ENCODE assay signal across 8 cellular contexts in genomic region chr18:24600076-24600654, GRCh38.
DNase-seq lines count a peak whose midpoint lies in the region; ATAC-seq, FAIRE-seq and TF ChIP-seq lines count a peak whose summit lies in the region.

No MANE protein-coding gene starts in this region.

- H3K4me1 ChIP-seq in astrocyte (ENCODE audit: insufficient read depth, low read length): no peaks in the 10 kb centered on the region
- no peaks in the 10 kb centered on the region for H3K4me1 ChIP-seq in upper lobe of left lung

- peaks cover 12% of the 10 kb centered on the region for H3K27me3 Mint-ChIP-seq in astrocyte (ENCODE audit: low read depth, unreplicated experiment)

- H3K4me2 ChIP-seq in astrocyte (ENCODE audit: low read length): no peak overlapping the region

- H2AFZ ChIP-seq in astrocyte (ENCODE audit: low read depth, low read length): no peak overlapping the region

- H3K79me2 ChIP-seq in astrocyte (ENCODE audit: insufficient read depth, low read length): no peaks in the 10 kb centered on the region

- FAIRE-seq in GM12891 (lab: Jason Lieb, UNC) (no peak), astrocyte (lab: Jason Lieb, UNC) (peak; percentile 56), islet of Langerhans (lab: Jason Lieb, UNC) (peak; percentile 96)

- H4K20me1 ChIP-seq in astrocyte (ENCODE audit: insufficient read depth, low read length): no peaks in the 10 kb centered on the region

- TF ChIP-seq POLR2A in GM12891 (IDR thresholded peaks at IDR 0.05; ENCODE audit: low read depth, low read length): no peak
- TF ChIP-seq POLR2A in upper lobe of left lung (IDR thresholded peaks at IDR 0.05): no peak

- ATAC-seq in upper lobe of left lung (ENCODE audit: low FRiP score in 2 of 2) (peak in 1 of 2 donors; percentile 66), HG02763 (IDR thresholded peaks at IDR 0.05; ENCODE audit: unreplicated experiment) (no peak), HG03135 (IDR thresholded peaks at IDR 0.05; ENCODE audit: unreplicated experiment) (no peak)

- no peaks in the 10 kb centered on the region for H3K9me3 Mint-ChIP-seq in astrocyte (ENCODE audit: unreplicated experiment)

- 27 to 29% methylated on average over 6 of the region's 6 CpGs for WGBS in upper lobe of left lung, 2 donors

- no peaks in the 10 kb centered on the region for H3K36me3 ChIP-seq in astrocyte (ENCODE audit: insufficient read depth, low read length)
- no peaks in the 10 kb centered on the region for H3K36me3 ChIP-seq in upper lobe of left lung

- no peaks in the 10 kb centered on the region for H3K9me3 ChIP-seq in astrocyte (ENCODE audit: insufficient read depth, low read depth, low read length)
- no peaks in the 10 kb centered on the region for H3K9me3 ChIP-seq in upper lobe of left lung

- TF ChIP-seq EP300 in upper lobe of left lung (IDR thresholded peaks at IDR 0.05): no peak

- no peak overlapping the region for H3K4me3 Mint-ChIP-seq in astrocyte (ENCODE audit: unreplicated experiment)

- H3K4me3 ChIP-seq in AG09309 (ENCODE audit: control insufficient read depth, low read depth, low read length) (no peak overlapping the region), astrocyte (ENCODE audit: insufficient read depth, low read depth, low read length) (no peak overlapping the region), upper lobe of left lung (no peak overlapping the region)

- no peaks in the 10 kb centered on the region for H3K4me1 Mint-ChIP-seq in astrocyte (ENCODE audit: low read depth, unreplicated experiment)

- no peak overlapping the region for H3K9ac ChIP-seq in astrocyte (ENCODE audit: low read length)

- H3K27me3 ChIP-seq in astrocyte (ENCODE audit: insufficient read depth, low read length): no peaks in the 10 kb centered on the region
- no peaks in the 10 kb centered on the region for H3K27me3 ChIP-seq in upper lobe of left lung

- H3K36me3 Mint-ChIP-seq in astrocyte (ENCODE audit: low read depth, unreplicated experiment): no peaks in the 10 kb centered on the region

- TF ChIP-seq CTCF in AG09309 (IDR thresholded peaks at IDR 0.05; ENCODE audit: control insufficient read depth, insufficient read depth, low read depth, low read length, missing control alignments) (peak; percentile 50), astrocyte (IDR thresholded peaks at IDR 0.05; ENCODE audit: insufficient read depth, low read depth, low read length) (peak; percentile 63), upper lobe of left lung (IDR thresholded peaks at IDR 0.05) (peak; percentile 14 to 54 (median 30))

- peak; percentile 21 for DNase-seq in AG09309 (ENCODE audit: low read depth)
- DNase-seq in GM12891 (ENCODE audit: insufficient read length, low spot score): peak; percentile 11
- peak; percentile 58 for DNase-seq in NCI-H2107 treated with DMSO at 0.1 percent for 48 hours (lab: John Stamatoyannopoulos, UW; ENCODE audit: unreplicated experiment)
- DNase-seq in astrocyte (ENCODE audit: low read depth): peak; percentile 36
- no peak for DNase-seq in upper lobe of left lung

- H3K27ac ChIP-seq in astrocyte (ENCODE audit: low read depth, low read length) (no peak overlapping the region), upper lobe of left lung (no peak overlapping the region)

- H3K27ac Mint-ChIP-seq in astrocyte (ENCODE audit: unreplicated experiment): no peak overlapping the region

TF ChIP-seq in GM12891, 5 proteins besides CTCF, POLR2A, EP300 and RAD21:
- TF ChIP-seq POLR2AphosphoS5 (IDR thresholded peaks at IDR 0.05; ENCODE audit: low read depth, low read length) (no peak), POU2F2 (IDR thresholded peaks at IDR 0.05; ENCODE audit: low read depth, low read length) (no peak), SPI1 (IDR thresholded peaks at IDR 0.05; ENCODE audit: low read depth, low read length) (no peak), TAF1 (IDR thresholded peaks at IDR 0.05; ENCODE audit: low read depth, low read length) (no peak), PAX5 (IDR thresholded peaks at IDR 0.05; ENCODE audit: insufficient read depth, low read length, severe bottlenecking) (no peak)

Comparison
In these comparisons a context has a peak if more than half of its experiments do, and no peak if none do; other contexts are left out.
1. DNase-seq: peak in AG09309 (single experiment), GM12891 (single experiment), NCI-H2107 treated with DMSO at 0.1 percent for 48 hours (single experiment) and astrocyte (single experiment); none in upper lobe of left lung (0 of 2).
2. Peak in every context shown above with its lines, with median percentiles within 50 percentile points of each other: CTCF ChIP-seq.